8 cellular contexts compared by ENCODE assay signal in the genomic region with DNA sequence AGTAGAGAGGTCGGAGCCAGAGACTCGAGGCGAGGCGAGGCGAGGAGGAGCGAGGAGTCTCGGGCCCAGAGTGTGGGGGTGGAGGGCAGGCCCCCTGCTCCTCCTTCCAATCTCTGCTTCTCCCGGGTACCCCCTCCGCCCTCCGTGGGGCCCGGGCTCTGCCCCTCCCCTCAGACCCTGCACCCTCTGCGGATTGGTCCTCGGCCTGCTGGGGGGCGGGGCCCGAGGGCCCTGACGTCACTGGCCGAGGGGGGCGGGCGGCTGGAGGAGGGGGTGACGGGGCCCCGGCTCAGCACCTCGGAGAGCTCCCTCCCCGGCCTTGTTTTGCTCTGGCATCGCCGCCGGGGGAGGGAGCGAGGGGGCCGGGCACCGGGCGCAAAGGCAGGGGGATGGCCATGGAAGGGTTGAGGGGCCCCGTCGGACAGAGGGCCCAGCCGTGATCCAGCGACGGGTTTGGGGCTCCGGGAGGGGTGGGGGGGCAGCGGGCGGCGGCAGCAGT. TPM values are rescaled to one million over a fixed set of nuclear protein-coding genes. Genes with fewer than 3 reads are reported as not detected.
DNase-seq lines count a peak whose midpoint lies in the region; ATAC-seq and TF ChIP-seq lines count a peak whose summit lies in the region.

Gene RUNDC3A (plus strand): TSS at position 282 of the 499 bp plus-strand sequence. CDS start 232 bp downstream, outside the sequence.

- TF ChIP-seq POLR2A in prostate gland (IDR thresholded peaks at IDR 0.05): no peak

- under 1% methylated on average over 39 of the region's 39 CpGs for WGBS in right cardiac atrium
- 2% methylated on average over 39 of the region's 39 CpGs for WGBS in prostate gland

- peaks cover 56% of the 10 kb centered on the region for H3K27me3 Mint-ChIP-seq in type B pancreatic cell

- H3K4me3 ChIP-seq in ascending aorta (peak within 1 kb of the TSS; percentile 47 to 59), right cardiac atrium (ENCODE audit: low read length) (peak within 1 kb of the TSS; percentile 50), prostate gland (peak within 1 kb of the TSS; percentile 33 to 44)

- H3K36me3 Mint-ChIP-seq in type B pancreatic cell: no peaks in the 10 kb centered on the region

- DNase-seq in GM10248 (ENCODE audit: extremely low spot score) (peak; percentile 92), NCI-H146 (lab: John Stamatoyannopoulos, UW) (peak; percentile 92), T-helper 9 cell (peak; percentile 85), ascending aorta (ENCODE audit: low spot score in 2 of 2) (peak in 1 of 2 donors; percentile 82), right cardiac atrium (peak; percentile 89 to 96 (median 94)), prostate gland (ENCODE audit: low spot score) (peak; percentile 84), type B pancreatic cell (ENCODE audit: extremely low spot score, unreplicated experiment) (peak; percentile 96)

- peak within 1 kb of the TSS; percentile 82 for H3K4me3 Mint-ChIP-seq in type B pancreatic cell

- TF ChIP-seq CTCF in GM10248 (IDR thresholded peaks at IDR 0.05; ENCODE audit: control extremely low read depth, extremely low read depth, low read depth, missing control alignments) (no peak), ascending aorta (IDR thresholded peaks at IDR 0.05) (no peak), prostate gland (IDR thresholded peaks at IDR 0.05) (no peak), type B pancreatic cell (conservative IDR thresholded peaks at IDR 0.05) (peak; percentile 11)

- CTCF ChIA-PET in GM10248 (lab: Yijun Ruan, JAX): interaction anchor here (1.0 kb wide), 1 partner anchor 12 kb away, joined by 3 read pairs; no protein-coding TSS in a partner anchor

- H3K36me3 ChIP-seq in ascending aorta (no peaks in the 10 kb centered on the region), prostate gland (no peaks in the 10 kb centered on the region)

- H3K4me1 ChIP-seq in ascending aorta: peaks cover 0 to 12% of the 10 kb centered on the region in 2 donors
- H3K4me1 ChIP-seq in right cardiac atrium (ENCODE audit: control insufficient read depth, insufficient read depth, low read length): no peaks in the 10 kb centered on the region
- H3K4me1 ChIP-seq in prostate gland (replicated peaks): peaks cover 4% of the 10 kb centered on the region

- H3K27me3 ChIP-seq in ascending aorta (no peaks in the 10 kb centered on the region), right cardiac atrium (ENCODE audit: control insufficient read depth, insufficient read depth) (no peaks in the 10 kb centered on the region), prostate gland (replicated peaks; ENCODE audit: insufficient read depth) (no peaks in the 10 kb centered on the region)

- H3K27ac ChIP-seq in ascending aorta (no peak within 1 kb of the TSS), right cardiac atrium (ENCODE audit: low read length) (no peak within 1 kb of the TSS), prostate gland (peak within 1 kb of the TSS; percentile 62 to 66)

- no peaks in the 10 kb centered on the region for H3K9me3 Mint-ChIP-seq in type B pancreatic cell

- intact Hi-C loops in ascending aorta (cut with DNase I) (no loop called here), right cardiac atrium (cut with DNase I) (no loop called here), prostate gland (cut with DNase I) (no loop called here)

- peak within 1 kb of the TSS; percentile 18 for H3K27ac Mint-ChIP-seq in type B pancreatic cell

- no peaks in the 10 kb centered on the region for H3K9me3 ChIP-seq in ascending aorta
- no peaks in the 10 kb centered on the region for H3K9me3 ChIP-seq in right cardiac atrium (ENCODE audit: control insufficient read depth, low read length)
- no peaks in the 10 kb centered on the region for H3K9me3 ChIP-seq in prostate gland

- POLR2A ChIA-PET in GM10248 (lab: Yijun Ruan, JAX): no interaction called here

- peak; percentile 97 to 98 for ATAC-seq in right cardiac atrium
- no peak for ATAC-seq in HG02763 (IDR thresholded peaks at IDR 0.05; ENCODE audit: unreplicated experiment)

- no peaks in the 10 kb centered on the region for H3K4me1 Mint-ChIP-seq in type B pancreatic cell (ENCODE audit: unreplicated experiment)

RNA-seq across cellular contexts. Expression of gene RUNDC3A, which starts in this region (rescaled TPM):
- not detected for total RNA-seq in ascending aorta
- total RNA-seq in right cardiac atrium: 1 to 10 TPM; 1.8 to 4.5 (median 2.3) TPM
- 1.6 TPM for polyA plus RNA-seq in right cardiac atrium
- 1 to 10 TPM in 1 of 2 donors, under 1 TPM in 1; 0.68 to 2.9 TPM for total RNA-seq in prostate gland
- total RNA-seq in type B pancreatic cell (ENCODE audit: low replicate concordance): 10.3 and 12.3 TPM in 2 replicates

Comparison
In these comparisons a context has a peak if more than half of its experiments do, and no peak if none do; other contexts are left out.
1. H3K27ac ChIP-seq: peak in prostate gland (2 of 2); none in ascending aorta (0 of 2) and right cardiac atrium (single experiment).
2. Peak in every context shown above with its lines, with median percentiles within 50 percentile points of each other: H3K4me3 ChIP-seq.